8 cellular contexts compared by ENCODE assay signal in genomic region chr3:27467545-27467944, GRCh38. TPM values are rescaled to one million over a fixed set of nuclear protein-coding genes. Genes with fewer than 3 reads are reported as not detected.
DNase-seq lines count a peak whose midpoint lies in the region; ATAC-seq and TF ChIP-seq lines count a peak whose summit lies in the region.

No MANE protein-coding gene starts in this region.

- no peak for TF ChIP-seq EP300 in esophagus muscularis mucosa (IDR thresholded peaks at IDR 0.05)

- POLR2A ChIA-PET in RWPE1 (lab: Yijun Ruan, JAX; ENCODE audit: low non-redundant PET), result no interaction called here

- TF ChIP-seq CTCF in RWPE1 (conservative IDR thresholded peaks at IDR 0.05; ENCODE audit: low read depth) (peak; percentile 74), esophagus muscularis mucosa (IDR thresholded peaks at IDR 0.05) (peak; percentile 56 to 64 (median 63)), neural crest cell (conservative IDR thresholded peaks at IDR 0.05) (peak; percentile 61)

- no peak overlapping the region for H3K27ac ChIP-seq in RWPE1
- H3K27ac ChIP-seq in esophagus muscularis mucosa (replicated peaks in 1 of 4), result no peak overlapping the region

- H3K9me3 Mint-ChIP-seq in neural crest cell, result peaks cover 2% of the 10 kb centered on the region

- no peak for TF ChIP-seq POLR2A in esophagus muscularis mucosa (IDR thresholded peaks at IDR 0.05; ENCODE audit: low read depth)

- H3K4me1 ChIP-seq in esophagus muscularis mucosa, result peaks cover 5 to 33% (median 23%) of the 10 kb centered on the region in 4 donors

- no peaks in the 10 kb centered on the region for H3K27me3 Mint-ChIP-seq in neural crest cell (ENCODE audit: low read depth)

- H3K4me3 ChIP-seq in esophagus muscularis mucosa, result no peak overlapping the region

- ATAC-seq in GM19463 (IDR thresholded peaks at IDR 0.05; ENCODE audit: unreplicated experiment) (peak; percentile 89), HG03432 (IDR thresholded peaks at IDR 0.05; ENCODE audit: unreplicated experiment) (peak; percentile 92)

- no peaks in the 10 kb centered on the region for H3K27me3 ChIP-seq in esophagus muscularis mucosa

- WGBS in esophagus muscularis mucosa, result 8% methylated on average over 3 of the region's 3 CpGs

- no peak overlapping the region for H3K4me3 Mint-ChIP-seq in neural crest cell

- intact Hi-C loops in esophagus muscularis mucosa (cut with DNase I), result loop anchor here (2.0 to 10.0 kb wide), 2 partner anchors 155 to 333 kb away; no protein-coding TSS in a partner anchor

- peaks cover 12% of the 10 kb centered on the region for H3K36me3 Mint-ChIP-seq in neural crest cell (ENCODE audit: low read depth)

- no peak overlapping the region for H3K27ac Mint-ChIP-seq in neural crest cell (ENCODE audit: unreplicated experiment)

- H3K9me3 ChIP-seq in esophagus muscularis mucosa, result no peaks in the 10 kb centered on the region

- no peaks in the 10 kb centered on the region for H3K36me3 ChIP-seq in esophagus muscularis mucosa

- peaks cover 12% of the 10 kb centered on the region for H3K4me1 Mint-ChIP-seq in neural crest cell

- DNase-seq in SIG-M5 treated with dmso at 0.1 percent for 504 hours (lab: John Stamatoyannopoulos, UW; ENCODE audit: unreplicated experiment) (peak; percentile 48), SIG-M5 (lab: John Stamatoyannopoulos, UW) (no peak), RWPE1 (ENCODE audit: low spot score) (peak; percentile 24), esophagus muscularis mucosa (ENCODE audit: extremely low spot score) (no peak), neural crest cell (ENCODE audit: low read depth, low spot score) (no peak), LoVo (ENCODE audit: low spot score) (no peak)

- CTCF ChIA-PET in RWPE1 (lab: Yijun Ruan, JAX), result interaction anchor here (0.6 kb wide), 2 partner anchors 10 to 18 kb away, joined by 4 to 5 read pairs; no protein-coding TSS in a partner anchor

RNA-seq across cellular contexts. Expression of gene SLC4A7, which starts 16.6 kb away (rescaled TPM):
- total RNA-seq in esophagus muscularis mucosa (10 to 100 TPM; 20.3 to 44.0 (median 31.7) TPM), neural crest cell (63.9 and 69.0 TPM in 2 replicates)

Comparison
In these comparisons a context has a peak if more than half of its experiments do, and no peak if none do; other contexts are left out.
1. DNase-seq: peak in SIG-M5 treated with dmso at 0.1 percent for 504 hours (single experiment) and RWPE1 (single experiment); none in SIG-M5 (single experiment), esophagus muscularis mucosa (single experiment), neural crest cell (single experiment) and LoVo (single experiment).
2. Peak in every context shown above with its lines, with median percentiles within 50 percentile points of each other: CTCF ChIP-seq.